ENCODE assay signal across 28 cellular contexts in genomic region chr22:34379825-34380224, GRCh38.
"Had no signal": no experiment of that assay in that cellular context is flagged by ENCODE, and none has a peak within 500 bp of the region (broad histone marks: within the 10 kb centered on the region; RNA-seq: fewer than 3 reads in every experiment).

No MANE protein-coding gene starts in this region.

- ATAC-seq: effector memory CD8-positive, alpha-beta T cell; esophagus mucosa; foreskin keratinocyte; gastrocnemius medialis; gastroesophageal sphincter; heart left ventricle; heart right ventricle had no signal

- H3K9me3 ChIP-seq: colonic mucosa, esophagus muscularis mucosa, esophagus squamous epithelium, gastrocnemius medialis, gastroesophageal sphincter, heart left ventricle had no signal

- H3K27ac ChIP-seq: colonic mucosa, coronary artery, dorsolateral prefrontal cortex, epithelial cell of prostate, esophagus muscularis mucosa, esophagus squamous epithelium, foreskin keratinocyte, gastrocnemius medialis, gastroesophageal sphincter, heart left ventricle, heart right ventricle had no signal

- DNase-seq: colonic mucosa; cortex of kidney; dermis blood vessel endothelial cell; dorsolateral prefrontal cortex; effector CD4-positive, alpha-beta T cell; effector CD8-positive, alpha-beta T cell; effector memory CD4-positive, alpha-beta T cell; effector memory CD8-positive, alpha-beta T cell; endodermal cell; erythroblast; esophagus squamous epithelium; foreskin fibroblast; foreskin keratinocyte; foreskin melanocyte; gastrocnemius medialis; glutamatergic neuron; head of caudate nucleus; heart left ventricle; heart right ventricle had no signal

- H3K27me3 ChIP-seq: colonic mucosa, esophagus muscularis mucosa, esophagus squamous epithelium, foreskin keratinocyte, gastrocnemius medialis, heart left ventricle had no signal

- FAIRE-seq: colon, endometrium, endothelial cell of umbilical vein, frontal cortex had no signal

- H3K4me3 ChIP-seq: colonic mucosa, coronary artery, dorsolateral prefrontal cortex, esophagus muscularis mucosa, esophagus squamous epithelium, gastrocnemius medialis, gastroesophageal sphincter, heart left ventricle, heart right ventricle had no signal

- H3K36me3 ChIP-seq: colonic mucosa, esophagus muscularis mucosa, esophagus squamous epithelium, gastrocnemius medialis, gastroesophageal sphincter, heart left ventricle, heart right ventricle had no signal

- H3K4me1 ChIP-seq: colonic mucosa, esophagus muscularis mucosa, esophagus squamous epithelium, foreskin keratinocyte, gastrocnemius medialis, gastroesophageal sphincter, heart left ventricle, heart right ventricle had no signal
